Comparison of ENCODE assay signal across 1 cellular context in the genomic region with DNA sequence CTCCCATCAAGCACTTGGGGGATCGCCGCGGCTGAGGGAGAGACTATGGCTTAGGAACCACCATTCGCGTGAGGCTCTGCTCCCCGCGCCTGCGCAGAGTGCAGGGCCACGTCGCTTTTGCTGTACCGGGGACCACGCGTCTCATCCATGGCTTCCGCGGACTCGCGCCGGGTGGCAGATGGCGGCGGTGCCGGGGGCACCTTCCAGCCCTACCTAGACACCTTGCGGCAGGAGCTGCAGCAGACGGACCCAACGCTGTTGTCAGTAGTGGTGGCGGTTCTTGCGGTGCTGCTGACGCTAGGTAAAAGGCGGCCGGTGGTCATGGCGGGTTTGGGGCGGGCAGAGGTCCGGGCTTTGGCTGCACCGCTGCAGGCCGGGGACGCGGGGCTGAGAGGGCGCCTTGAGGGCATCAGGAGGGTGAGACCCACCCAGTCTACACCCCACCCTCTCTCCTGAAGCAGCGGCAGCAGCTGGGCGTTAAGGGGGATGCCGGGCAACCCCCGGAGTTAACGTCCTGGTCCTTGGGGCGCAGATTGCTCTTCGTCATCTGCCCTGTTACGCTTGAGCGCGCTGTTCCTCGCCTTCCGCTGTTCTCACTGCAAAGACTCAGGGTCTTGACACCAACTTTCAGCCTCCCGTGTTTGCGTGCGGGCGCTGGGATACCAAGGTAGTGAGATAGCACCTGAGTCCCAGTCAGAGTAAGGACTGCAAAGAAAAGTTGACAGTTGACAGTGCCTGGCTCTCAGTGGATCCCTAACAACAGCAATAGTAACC.
TF ChIP-seq lines count a peak whose summit lies in the region.

A gene with protein sequence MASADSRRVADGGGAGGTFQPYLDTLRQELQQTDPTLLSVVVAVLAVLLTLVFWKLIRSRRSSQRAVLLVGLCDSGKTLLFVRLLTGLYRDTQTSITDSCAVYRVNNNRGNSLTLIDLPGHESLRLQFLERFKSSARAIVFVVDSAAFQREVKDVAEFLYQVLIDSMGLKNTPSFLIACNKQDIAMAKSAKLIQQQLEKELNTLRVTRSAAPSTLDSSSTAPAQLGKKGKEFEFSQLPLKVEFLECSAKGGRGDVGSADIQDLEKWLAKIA (plus strand): TSS at position 114 of the 774 bp plus-strand sequence. CDS start 34 bp downstream, at position 148.

TF ChIP-seq in HepG2, 621 proteins besides CTCF, POLR2A, EP300 and RAD21 (continued from another document and continues in another):
- TF ChIP-seq, protein P1, sequence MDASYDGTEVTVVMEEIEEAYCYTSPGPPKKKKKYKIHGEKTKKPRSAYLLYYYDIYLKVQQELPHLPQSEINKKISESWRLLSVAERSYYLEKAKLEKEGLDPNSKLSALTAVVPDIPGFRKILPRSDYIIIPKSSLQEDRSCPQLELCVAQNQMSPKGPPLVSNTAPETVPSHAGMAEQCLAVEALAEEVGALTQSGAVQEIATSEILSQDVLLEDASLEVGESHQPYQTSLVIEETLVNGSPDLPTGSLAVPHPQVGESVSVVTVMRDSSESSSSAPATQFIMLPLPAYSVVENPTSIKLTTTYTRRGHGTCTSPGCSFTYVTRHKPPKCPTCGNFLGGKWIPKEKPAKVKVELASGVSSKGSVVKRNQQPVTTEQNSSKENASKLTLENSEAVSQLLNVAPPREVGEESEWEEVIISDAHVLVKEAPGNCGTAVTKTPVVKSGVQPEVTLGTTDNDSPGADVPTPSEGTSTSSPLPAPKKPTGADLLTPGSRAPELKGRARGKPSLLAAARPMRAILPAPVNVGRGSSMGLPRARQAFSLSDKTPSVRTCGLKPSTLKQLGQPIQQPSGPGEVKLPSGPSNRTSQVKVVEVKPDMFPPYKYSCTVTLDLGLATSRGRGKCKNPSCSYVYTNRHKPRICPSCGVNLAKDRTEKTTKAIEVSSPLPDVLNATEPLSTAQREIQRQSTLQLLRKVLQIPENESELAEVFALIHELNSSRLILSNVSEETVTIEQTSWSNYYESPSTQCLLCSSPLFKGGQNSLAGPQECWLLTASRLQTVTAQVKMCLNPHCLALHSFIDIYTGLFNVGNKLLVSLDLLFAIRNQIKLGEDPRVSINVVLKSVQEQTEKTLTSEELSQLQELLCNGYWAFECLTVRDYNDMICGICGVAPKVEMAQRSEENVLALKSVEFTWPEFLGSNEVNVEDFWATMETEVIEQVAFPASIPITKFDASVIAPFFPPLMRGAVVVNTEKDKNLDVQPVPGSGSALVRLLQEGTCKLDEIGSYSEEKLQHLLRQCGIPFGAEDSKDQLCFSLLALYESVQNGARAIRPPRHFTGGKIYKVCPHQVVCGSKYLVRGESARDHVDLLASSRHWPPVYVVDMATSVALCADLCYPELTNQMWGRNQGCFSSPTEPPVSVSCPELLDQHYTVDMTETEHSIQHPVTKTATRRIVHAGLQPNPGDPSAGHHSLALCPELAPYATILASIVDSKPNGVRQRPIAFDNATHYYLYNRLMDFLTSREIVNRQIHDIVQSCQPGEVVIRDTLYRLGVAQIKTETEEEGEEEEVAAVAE (CRISPR knock-in tag; IDR thresholded peaks at IDR 0.05; ENCODE audit: borderline replicate concordance) = 0 out of 2 replicates have a peak, but pooled peaks have one; percentile 26
- TF ChIP-seq FOXK2 (IDR thresholded peaks at IDR 0.05) (no peak), ZNF530 (CRISPR knock-in tag; IDR thresholded peaks at IDR 0.05; ENCODE audit: low read depth) (no peak), ADNP (CRISPR knock-in tag; IDR thresholded peaks at IDR 0.05) (no peak), SNAI1 (CRISPR knock-in tag; IDR thresholded peaks at IDR 0.05; ENCODE audit: borderline replicate concordance) (no peak), ERF (CRISPR knock-in tag; IDR thresholded peaks at IDR 0.05) (peak; percentile 30; the same call in 1 of the 2 replicates), ZBTB3 (CRISPR knock-in tag; IDR thresholded peaks at IDR 0.05; ENCODE audit: borderline replicate concordance, low read depth) (no peak), JUND (CRISPR knock-in tag; IDR thresholded peaks at IDR 0.05) (no peak), SP4 (CRISPR knock-in tag; IDR thresholded peaks at IDR 0.05) (no peak), HOXA3 (CRISPR knock-in tag; IDR thresholded peaks at IDR 0.05) (peak; percentile 93), SMAD9 (CRISPR knock-in tag; IDR thresholded peaks at IDR 0.05) (no peak), GATAD1 (CRISPR knock-in tag; IDR thresholded peaks at IDR 0.05) (peak; percentile 87), NCOR1 (IDR thresholded peaks at IDR 0.05; ENCODE audit: borderline replicate concordance, low read length) (no peak), FOXM1 (CRISPR knock-in tag; IDR thresholded peaks at IDR 0.05) (no peak), NR1H2 (CRISPR knock-in tag; IDR thresholded peaks at IDR 0.05; ENCODE audit: borderline replicate concordance, low read depth) (no peak), ZNF777 (CRISPR knock-in tag; IDR thresholded peaks at IDR 0.05) (peak; percentile 63), ELF3 (CRISPR knock-in tag; IDR thresholded peaks at IDR 0.05) (0 out of 2 replicates have a peak, but pooled peaks have one; percentile 36), BRD4 (CRISPR knock-in tag; IDR thresholded peaks at IDR 0.05) (peak; percentile 65; the same call in 1 of the 2 replicates), NR2C2 (CRISPR knock-in tag; IDR thresholded peaks at IDR 0.05; ENCODE audit: borderline replicate concordance) (peak; percentile 66; the same call in 1 of the 2 replicates), NFYB (CRISPR knock-in tag; IDR thresholded peaks at IDR 0.05) (peak; percentile 80), PAWR (CRISPR knock-in tag; IDR thresholded peaks at IDR 0.05; ENCODE audit: borderline replicate concordance) (no peak), FOXA1 (IDR thresholded peaks at IDR 0.05) (no peak), FOXA1 (CRISPR knock-in tag; IDR thresholded peaks at IDR 0.05) (0 out of 2 replicates have a peak, but pooled peaks have one; percentile 23), ZNF773 (CRISPR knock-in tag; IDR thresholded peaks at IDR 0.05; ENCODE audit: borderline replicate concordance) (peak; percentile 64; the same call in 1 of the 2 replicates), NFRKB (IDR thresholded peaks at IDR 0.05) (no peak), ZNF484 (CRISPR knock-in tag; IDR thresholded peaks at IDR 0.05; ENCODE audit: borderline replicate concordance, low read depth) (no peak), ZNF253 (CRISPR knock-in tag; IDR thresholded peaks at IDR 0.05; ENCODE audit: borderline replicate concordance) (no peak)
- TF ChIP-seq, protein P2, sequence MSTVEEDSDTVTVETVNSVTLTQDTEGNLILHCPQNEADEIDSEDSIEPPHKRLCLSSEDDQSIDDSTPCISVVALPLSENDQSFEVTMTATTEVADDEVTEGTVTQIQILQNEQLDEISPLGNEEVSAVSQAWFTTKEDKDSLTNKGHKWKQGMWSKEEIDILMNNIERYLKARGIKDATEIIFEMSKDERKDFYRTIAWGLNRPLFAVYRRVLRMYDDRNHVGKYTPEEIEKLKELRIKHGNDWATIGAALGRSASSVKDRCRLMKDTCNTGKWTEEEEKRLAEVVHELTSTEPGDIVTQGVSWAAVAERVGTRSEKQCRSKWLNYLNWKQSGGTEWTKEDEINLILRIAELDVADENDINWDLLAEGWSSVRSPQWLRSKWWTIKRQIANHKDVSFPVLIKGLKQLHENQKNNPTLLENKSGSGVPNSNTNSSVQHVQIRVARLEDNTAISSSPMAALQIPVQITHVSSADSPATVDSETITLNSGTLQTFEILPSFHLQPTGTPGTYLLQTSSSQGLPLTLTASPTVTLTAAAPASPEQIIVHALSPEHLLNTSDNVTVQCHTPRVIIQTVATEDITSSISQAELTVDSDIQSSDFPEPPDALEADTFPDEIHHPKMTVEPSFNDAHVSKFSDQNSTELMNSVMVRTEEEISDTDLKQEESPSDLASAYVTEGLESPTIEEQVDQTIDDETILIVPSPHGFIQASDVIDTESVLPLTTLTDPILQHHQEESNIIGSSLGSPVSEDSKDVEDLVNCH (CRISPR knock-in tag; IDR thresholded peaks at IDR 0.05) = no peak
- TF ChIP-seq, protein P3, sequence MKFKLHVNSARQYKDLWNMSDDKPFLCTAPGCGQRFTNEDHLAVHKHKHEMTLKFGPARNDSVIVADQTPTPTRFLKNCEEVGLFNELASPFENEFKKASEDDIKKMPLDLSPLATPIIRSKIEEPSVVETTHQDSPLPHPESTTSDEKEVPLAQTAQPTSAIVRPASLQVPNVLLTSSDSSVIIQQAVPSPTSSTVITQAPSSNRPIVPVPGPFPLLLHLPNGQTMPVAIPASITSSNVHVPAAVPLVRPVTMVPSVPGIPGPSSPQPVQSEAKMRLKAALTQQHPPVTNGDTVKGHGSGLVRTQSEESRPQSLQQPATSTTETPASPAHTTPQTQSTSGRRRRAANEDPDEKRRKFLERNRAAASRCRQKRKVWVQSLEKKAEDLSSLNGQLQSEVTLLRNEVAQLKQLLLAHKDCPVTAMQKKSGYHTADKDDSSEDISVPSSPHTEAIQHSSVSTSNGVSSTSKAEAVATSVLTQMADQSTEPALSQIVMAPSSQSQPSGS (CRISPR knock-in tag; IDR thresholded peaks at IDR 0.05) = 0 out of 2 replicates have a peak, but pooled peaks have one; percentile 21
- TF ChIP-seq, protein P4, sequence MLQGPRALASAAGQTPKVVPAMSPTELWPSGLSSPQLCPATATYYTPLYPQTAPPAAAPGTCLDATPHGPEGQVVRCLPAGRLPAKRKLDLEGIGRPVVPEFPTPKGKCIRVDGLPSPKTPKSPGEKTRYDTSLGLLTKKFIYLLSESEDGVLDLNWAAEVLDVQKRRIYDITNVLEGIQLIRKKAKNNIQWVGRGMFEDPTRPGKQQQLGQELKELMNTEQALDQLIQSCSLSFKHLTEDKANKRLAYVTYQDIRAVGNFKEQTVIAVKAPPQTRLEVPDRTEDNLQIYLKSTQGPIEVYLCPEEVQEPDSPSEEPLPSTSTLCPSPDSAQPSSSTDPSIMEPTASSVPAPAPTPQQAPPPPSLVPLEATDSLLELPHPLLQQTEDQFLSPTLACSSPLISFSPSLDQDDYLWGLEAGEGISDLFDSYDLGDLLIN (CRISPR knock-in tag; IDR thresholded peaks at IDR 0.05; ENCODE audit: borderline replicate concordance) = peak; percentile 40; the same call in 1 of the 2 replicates
- TF ChIP-seq, protein P5, sequence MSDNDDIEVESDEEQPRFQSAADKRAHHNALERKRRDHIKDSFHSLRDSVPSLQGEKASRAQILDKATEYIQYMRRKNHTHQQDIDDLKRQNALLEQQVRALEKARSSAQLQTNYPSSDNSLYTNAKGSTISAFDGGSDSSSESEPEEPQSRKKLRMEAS (IDR thresholded peaks at IDR 0.05) = peak; percentile 97
- TF ChIP-seq, protein P6, sequence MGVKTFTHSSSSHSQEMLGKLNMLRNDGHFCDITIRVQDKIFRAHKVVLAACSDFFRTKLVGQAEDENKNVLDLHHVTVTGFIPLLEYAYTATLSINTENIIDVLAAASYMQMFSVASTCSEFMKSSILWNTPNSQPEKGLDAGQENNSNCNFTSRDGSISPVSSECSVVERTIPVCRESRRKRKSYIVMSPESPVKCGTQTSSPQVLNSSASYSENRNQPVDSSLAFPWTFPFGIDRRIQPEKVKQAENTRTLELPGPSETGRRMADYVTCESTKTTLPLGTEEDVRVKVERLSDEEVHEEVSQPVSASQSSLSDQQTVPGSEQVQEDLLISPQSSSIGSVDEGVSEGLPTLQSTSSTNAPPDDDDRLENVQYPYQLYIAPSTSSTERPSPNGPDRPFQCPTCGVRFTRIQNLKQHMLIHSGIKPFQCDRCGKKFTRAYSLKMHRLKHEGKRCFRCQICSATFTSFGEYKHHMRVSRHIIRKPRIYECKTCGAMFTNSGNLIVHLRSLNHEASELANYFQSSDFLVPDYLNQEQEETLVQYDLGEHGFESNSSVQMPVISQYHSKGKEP (CRISPR knock-in tag; IDR thresholded peaks at IDR 0.05) = no peak
- TF ChIP-seq, protein P7, sequence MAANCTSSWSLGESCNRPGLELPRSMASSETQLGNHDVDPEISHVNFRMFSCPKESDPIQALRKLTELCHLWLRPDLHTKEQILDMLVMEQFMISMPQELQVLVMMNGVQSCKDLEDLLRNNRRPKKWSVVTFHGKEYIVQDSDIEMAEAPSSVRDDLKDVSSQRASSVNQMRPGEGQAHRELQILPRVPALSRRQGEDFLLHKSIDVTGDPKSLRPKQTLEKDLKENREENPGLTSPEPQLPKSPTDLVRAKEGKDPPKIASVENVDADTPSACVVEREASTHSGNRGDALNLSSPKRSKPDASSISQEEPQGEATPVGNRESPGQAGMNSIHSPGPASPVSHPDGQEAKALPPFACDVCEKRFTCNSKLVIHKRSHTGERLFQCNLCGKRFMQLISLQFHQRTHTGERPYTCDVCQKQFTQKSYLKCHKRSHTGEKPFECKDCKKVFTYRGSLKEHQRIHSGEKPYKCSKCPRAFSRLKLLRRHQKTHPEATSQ (CRISPR knock-in tag; IDR thresholded peaks at IDR 0.05; ENCODE audit: borderline replicate concordance) = 0 out of 2 replicates have a peak, but pooled peaks have one; percentile 46
- TF ChIP-seq, protein P8, sequence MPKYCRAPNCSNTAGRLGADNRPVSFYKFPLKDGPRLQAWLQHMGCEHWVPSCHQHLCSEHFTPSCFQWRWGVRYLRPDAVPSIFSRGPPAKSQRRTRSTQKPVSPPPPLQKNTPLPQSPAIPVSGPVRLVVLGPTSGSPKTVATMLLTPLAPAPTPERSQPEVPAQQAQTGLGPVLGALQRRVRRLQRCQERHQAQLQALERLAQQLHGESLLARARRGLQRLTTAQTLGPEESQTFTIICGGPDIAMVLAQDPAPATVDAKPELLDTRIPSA (CRISPR knock-in tag; IDR thresholded peaks at IDR 0.05; ENCODE audit: borderline replicate concordance) = no peak
- TF ChIP-seq, protein P9, sequence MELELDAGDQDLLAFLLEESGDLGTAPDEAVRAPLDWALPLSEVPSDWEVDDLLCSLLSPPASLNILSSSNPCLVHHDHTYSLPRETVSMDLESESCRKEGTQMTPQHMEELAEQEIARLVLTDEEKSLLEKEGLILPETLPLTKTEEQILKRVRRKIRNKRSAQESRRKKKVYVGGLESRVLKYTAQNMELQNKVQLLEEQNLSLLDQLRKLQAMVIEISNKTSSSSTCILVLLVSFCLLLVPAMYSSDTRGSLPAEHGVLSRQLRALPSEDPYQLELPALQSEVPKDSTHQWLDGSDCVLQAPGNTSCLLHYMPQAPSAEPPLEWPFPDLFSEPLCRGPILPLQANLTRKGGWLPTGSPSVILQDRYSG (CRISPR knock-in tag; IDR thresholded peaks at IDR 0.05) = peak; percentile 65; the same call in 1 of the 2 replicates
- TF ChIP-seq, protein P10, sequence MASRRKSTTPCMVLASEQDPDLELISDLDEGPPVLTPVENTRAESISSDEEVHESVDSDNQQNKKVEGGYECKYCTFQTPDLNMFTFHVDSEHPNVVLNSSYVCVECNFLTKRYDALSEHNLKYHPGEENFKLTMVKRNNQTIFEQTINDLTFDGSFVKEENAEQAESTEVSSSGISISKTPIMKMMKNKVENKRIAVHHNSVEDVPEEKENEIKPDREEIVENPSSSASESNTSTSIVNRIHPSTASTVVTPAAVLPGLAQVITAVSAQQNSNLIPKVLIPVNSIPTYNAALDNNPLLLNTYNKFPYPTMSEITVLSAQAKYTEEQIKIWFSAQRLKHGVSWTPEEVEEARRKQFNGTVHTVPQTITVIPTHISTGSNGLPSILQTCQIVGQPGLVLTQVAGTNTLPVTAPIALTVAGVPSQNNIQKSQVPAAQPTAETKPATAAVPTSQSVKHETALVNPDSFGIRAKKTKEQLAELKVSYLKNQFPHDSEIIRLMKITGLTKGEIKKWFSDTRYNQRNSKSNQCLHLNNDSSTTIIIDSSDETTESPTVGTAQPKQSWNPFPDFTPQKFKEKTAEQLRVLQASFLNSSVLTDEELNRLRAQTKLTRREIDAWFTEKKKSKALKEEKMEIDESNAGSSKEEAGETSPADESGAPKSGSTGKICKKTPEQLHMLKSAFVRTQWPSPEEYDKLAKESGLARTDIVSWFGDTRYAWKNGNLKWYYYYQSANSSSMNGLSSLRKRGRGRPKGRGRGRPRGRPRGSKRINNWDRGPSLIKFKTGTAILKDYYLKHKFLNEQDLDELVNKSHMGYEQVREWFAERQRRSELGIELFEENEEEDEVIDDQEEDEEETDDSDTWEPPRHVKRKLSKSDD (CRISPR knock-in tag; IDR thresholded peaks at IDR 0.05; ENCODE audit: low read depth) = 0 out of 2 replicates have a peak, but pooled peaks have one; percentile 32
